ENCODE assay signal across 1 cellular context in genomic region chr4:56978750-56979303, GRCh38.
TF ChIP-seq lines count a peak whose summit lies in the region.

TSS of gene POLR2B (plus strand) at chr4:56978896. CDS start at chr4:56978986, 90 bp downstream.

TF ChIP-seq in HepG2, 621 proteins besides CTCF, POLR2A, EP300 and RAD21 (continued from another document and continues in another):
- no peak for TF ChIP-seq ZNF512 (CRISPR knock-in tag; IDR thresholded peaks at IDR 0.05)
- TF ChIP-seq ZNF672 (CRISPR knock-in tag; IDR thresholded peaks at IDR 0.05): no peak
- no peak for TF ChIP-seq ZNF430 (CRISPR knock-in tag; IDR thresholded peaks at IDR 0.05)
- peak; percentile 90 for TF ChIP-seq POLR2G (IDR thresholded peaks at IDR 0.05; ENCODE audit: low read depth, low read length)
- no peak for TF ChIP-seq HES4 (CRISPR knock-in tag; IDR thresholded peaks at IDR 0.05; ENCODE audit: borderline replicate concordance)
- TF ChIP-seq ASH2L (IDR thresholded peaks at IDR 0.05; ENCODE audit: insufficient read length, low read depth, low read length): peak; percentile 77
- TF ChIP-seq ZNF782 (CRISPR knock-in tag; IDR thresholded peaks at IDR 0.05; ENCODE audit: borderline replicate concordance): peak; percentile 53; the same call in 1 of the 2 replicates
- 0 out of 2 replicates have a peak, but pooled peaks have one; percentile 40 for TF ChIP-seq CENPT (CRISPR knock-in tag; IDR thresholded peaks at IDR 0.05; ENCODE audit: low read depth)
- peak; percentile 97 for TF ChIP-seq POLR2AphosphoS5 (IDR thresholded peaks at IDR 0.05; ENCODE audit: low read depth, low read length)
- TF ChIP-seq ZNF138 (CRISPR knock-in tag; IDR thresholded peaks at IDR 0.05; ENCODE audit: low read depth): no peak
- TF ChIP-seq HINFP (CRISPR knock-in tag; IDR thresholded peaks at IDR 0.05; ENCODE audit: low read depth): peak; percentile 64; the same call in 1 of the 2 replicates
- TF ChIP-seq NFIC (IDR thresholded peaks at IDR 0.05; ENCODE audit: low read length): no peak
- no peak for TF ChIP-seq ZNF878 (CRISPR knock-in tag; IDR thresholded peaks at IDR 0.05)
- TF ChIP-seq ZNF687 (CRISPR knock-in tag; IDR thresholded peaks at IDR 0.05): peak; percentile 79
- peak; percentile 36; the same call in 1 of the 2 replicates for TF ChIP-seq ZNF501 (CRISPR knock-in tag; IDR thresholded peaks at IDR 0.05)
- no peak for TF ChIP-seq ZBTB39 (CRISPR knock-in tag; IDR thresholded peaks at IDR 0.05)
- TF ChIP-seq PRDM15 (CRISPR knock-in tag; IDR thresholded peaks at IDR 0.05): no peak
- no peak for TF ChIP-seq NR3C1 (CRISPR knock-in tag; IDR thresholded peaks at IDR 0.05)
- no peak for TF ChIP-seq DZIP1 (CRISPR knock-in tag; IDR thresholded peaks at IDR 0.05)
- no peak for TF ChIP-seq ZNF33A (CRISPR knock-in tag; IDR thresholded peaks at IDR 0.05; ENCODE audit: borderline replicate concordance)
- no peak for TF ChIP-seq IRF1 (CRISPR knock-in tag; IDR thresholded peaks at IDR 0.05; ENCODE audit: low read depth)
- TF ChIP-seq MED8 (CRISPR knock-in tag; IDR thresholded peaks at IDR 0.05; ENCODE audit: insufficient replicate concordance): no peak
- no peak for TF ChIP-seq PAWR (CRISPR knock-in tag; IDR thresholded peaks at IDR 0.05; ENCODE audit: borderline replicate concordance)
- no peak for TF ChIP-seq ZNF530 (CRISPR knock-in tag; IDR thresholded peaks at IDR 0.05; ENCODE audit: low read depth)
- TF ChIP-seq MYNN (CRISPR knock-in tag; IDR thresholded peaks at IDR 0.05; ENCODE audit: low read depth): no peak
- no peak for TF ChIP-seq FOXK2 (IDR thresholded peaks at IDR 0.05)
- no peak for TF ChIP-seq ZFP90 (CRISPR knock-in tag; IDR thresholded peaks at IDR 0.05; ENCODE audit: borderline replicate concordance)
- TF ChIP-seq DMAP1 (CRISPR knock-in tag; IDR thresholded peaks at IDR 0.05): peak; percentile 65; the same call in 1 of the 2 replicates
- no peak for TF ChIP-seq BRD4 (CRISPR knock-in tag; IDR thresholded peaks at IDR 0.05)
- TF ChIP-seq MBNL3 (CRISPR knock-in tag; conservative IDR thresholded peaks at IDR 0.05): no peak
- no peak; the same call in 1 of the 2 replicates for TF ChIP-seq KDM2A (CRISPR knock-in tag; IDR thresholded peaks at IDR 0.05; ENCODE audit: borderline replicate concordance, low read depth)
- no peak for TF ChIP-seq ARNT (IDR thresholded peaks at IDR 0.05)
- TF ChIP-seq CEBPG (CRISPR knock-in tag; IDR thresholded peaks at IDR 0.05): 0 out of 2 replicates have a peak, but pooled peaks have one; percentile 4
- TF ChIP-seq NFKB2 (CRISPR knock-in tag; IDR thresholded peaks at IDR 0.05; ENCODE audit: borderline replicate concordance): peak; percentile 58; the same call in 1 of the 2 replicates
- TF ChIP-seq ZNF414 (CRISPR knock-in tag; IDR thresholded peaks at IDR 0.05): no peak
- no peak for TF ChIP-seq ZNF121 (CRISPR knock-in tag; IDR thresholded peaks at IDR 0.05)
- TF ChIP-seq RBM39 (IDR thresholded peaks at IDR 0.05; ENCODE audit: low read depth, low read length, poor library complexity, severe bottlenecking): peak; percentile 72
- TF ChIP-seq FOXJ3 (CRISPR knock-in tag; IDR thresholded peaks at IDR 0.05; ENCODE audit: borderline replicate concordance): no peak
- peak in 1 of 2 experiments; percentile 27; a peak in 1 of 4 replicates for TF ChIP-seq NR2F1 (CRISPR knock-in tag; IDR thresholded peaks at IDR 0.05)
- no peak for TF ChIP-seq THAP9 (CRISPR knock-in tag; IDR thresholded peaks at IDR 0.05; ENCODE audit: borderline replicate concordance)
- no peak for TF ChIP-seq MAF1 (CRISPR knock-in tag; IDR thresholded peaks at IDR 0.05; ENCODE audit: borderline replicate concordance)
- TF ChIP-seq MIER2 (CRISPR knock-in tag; IDR thresholded peaks at IDR 0.05): no peak
- TF ChIP-seq MIER3 (CRISPR knock-in tag; IDR thresholded peaks at IDR 0.05; ENCODE audit: borderline replicate concordance): no peak
